Comparison of ENCODE assay signal across 1 cellular context in genomic region chr15:70160803-70161565, GRCh38.
TF ChIP-seq lines count a peak whose summit lies in the region.

No MANE protein-coding gene starts in this region.

TF ChIP-seq in IMR-90, 13 proteins besides CTCF, POLR2A, EP300 and RAD21:
- TF ChIP-seq USF2 (IDR thresholded peaks at IDR 0.05; ENCODE audit: low read depth, low read length) (no peak), FOS (IDR thresholded peaks at IDR 0.05; ENCODE audit: low read depth, low read length) (no peak), SMC3 (IDR thresholded peaks at IDR 0.05; ENCODE audit: low read depth, low read length) (no peak)
